9 cellular contexts compared by ENCODE assay signal in the genomic region with DNA sequence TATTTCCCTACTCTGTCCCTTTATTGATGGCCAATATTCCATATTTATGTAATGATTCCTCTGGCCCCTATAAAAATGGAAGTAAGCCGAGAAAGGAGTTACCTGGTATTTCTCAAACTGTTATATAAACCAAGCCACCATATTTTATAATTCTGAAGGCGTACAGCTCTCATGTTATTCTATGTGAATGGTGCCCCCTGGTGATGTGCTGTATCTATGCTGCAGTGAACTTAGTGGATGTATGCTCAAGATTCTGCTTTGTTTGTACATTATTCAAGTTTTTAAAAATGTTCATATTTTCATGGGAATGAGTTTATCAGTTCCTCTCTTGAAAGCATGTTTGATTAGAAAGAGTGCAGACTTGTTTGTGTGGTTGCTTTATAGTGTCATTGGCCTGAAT.
DNase-seq lines count a peak whose midpoint lies in the region; ATAC-seq and TF ChIP-seq lines count a peak whose summit lies in the region.
"Had no signal": no experiment of that assay in that cellular context is flagged by ENCODE, and none has a peak within 500 bp of the region (broad histone marks: within the 10 kb centered on the region; RNA-seq: fewer than 3 reads in every experiment).

No MANE protein-coding gene starts in this region.

- H4K20me1 ChIP-seq in GM23248 (ENCODE audit: insufficient read depth), result no peaks in the 10 kb centered on the region

- no peak overlapping the region for H2AFZ ChIP-seq in GM23248

- no peak for TF ChIP-seq POLR2A in spleen (IDR thresholded peaks at IDR 0.05)

- H3K27me3 ChIP-seq in GM23248 (replicated peaks; ENCODE audit: insufficient read depth), result no peaks in the 10 kb centered on the region
- no peaks in the 10 kb centered on the region for H3K27me3 ChIP-seq in spleen (replicated peaks in 1 of 7)

- no peak overlapping the region for H3K9ac ChIP-seq in GM23248

- H3K79me2 ChIP-seq in GM23248 (ENCODE audit: insufficient read depth), result no peaks in the 10 kb centered on the region

- DNase-seq in GM23248 (peak; percentile 64), NCI-H524 (lab: John Stamatoyannopoulos, UW) (peak; percentile 8 to 73), epithelial cell of prostate (ENCODE audit: low read depth, low spot score) (peak; percentile 1), non-pigmented ciliary epithelial cell (ENCODE audit: low read depth) (peak; percentile 27), spleen (no peak)
- DNase-seq in stimulated activated naive CD8-positive, alpha-beta T cell treated with anti-CD3 and anti-CD28 coated beads, Interleukin-15, Interleukin-2, amounts not matched to agents 100 U/mL and 50 U/mL, for 24 hours, result no peak
- DNase-seq in activated CD8-positive, alpha-beta memory T cell treated with anti-CD3 and anti-CD28 coated beads, Interleukin-2, amount 50 U/mL, for 4 hours, result no peak
- DNase-seq: naive B cell had no signal

- no peaks in the 10 kb centered on the region for H3K9me2 ChIP-seq in GM23248 (ENCODE audit: insufficient read depth)

- no peak for TF ChIP-seq CTCF in spleen (IDR thresholded peaks at IDR 0.05 in 8 of 11, conservative IDR thresholded peaks at IDR 0.05 in 3 of 11)

- H3K36me3 ChIP-seq in GM23248 (ENCODE audit: low read depth) (no peaks in the 10 kb centered on the region), spleen (no peaks in the 10 kb centered on the region)

- no peak for ATAC-seq in stimulated activated naive CD8-positive, alpha-beta T cell treated with anti-CD3 and anti-CD28 coated beads, Interleukin-15, Interleukin-2, amounts not matched to agents 100 U/mL and 50 U/mL, for 24 hours

- intact Hi-C loops in spleen (cut with DNase I; ENCODE audit: low total_unique reads), result no loop called here

- peaks cover 6% of the 10 kb centered on the region; the same call in 1 of the 2 replicates for H3F3A ChIP-seq in GM23248 (ENCODE audit: insufficient read depth)

- in situ Hi-C loops in GM23248 (cut with MboI), result no loop called here

- no peak overlapping the region for H3K4me3 ChIP-seq in GM23248
- H3K4me3 ChIP-seq in spleen, result no peak overlapping the region
- H3K4me3 ChIP-seq: SK-N-MC had no signal

- no peak overlapping the region for H3K27ac ChIP-seq in GM23248
- no peak overlapping the region for H3K27ac ChIP-seq in epithelial cell of prostate
- no peak overlapping the region for H3K27ac ChIP-seq in spleen
- H3K27ac ChIP-seq: SK-N-MC had no signal

- H3K9me3 ChIP-seq in GM23248 (ENCODE audit: low read depth), result no peaks in the 10 kb centered on the region
- peaks cover 0 to 6% (median 0%) of the 10 kb centered on the region in 8 donors for H3K9me3 ChIP-seq in spleen

- peaks cover 14% of the 10 kb centered on the region; the same call in 1 of the 2 replicates for H3K4me1 ChIP-seq in GM23248 (ENCODE audit: insufficient read depth)
- H3K4me1 ChIP-seq in spleen, result no peaks in the 10 kb centered on the region

- H3K4me2 ChIP-seq in GM23248 (ENCODE audit: unreplicated experiment), result no peak overlapping the region

- WGBS in GM23248 (ENCODE audit: low coverage in 1 of 2, low lambda C conversion rate in 2 of 2, missing lambda C conversion rate in 2 of 2), 2 experiments, result 20 to 26% methylated on average over 2 of the region's 2 CpGs
- 15 to 25% (median 21%) methylated on average over 2 of the region's 2 CpGs for WGBS in spleen, 5 donors

Comparison
In these comparisons a context has a peak if more than half of its experiments do, and no peak if none do; other contexts are left out.
1. DNase-seq: peak in GM23248 (single experiment), NCI-H524 (2 of 2), epithelial cell of prostate (single experiment) and non-pigmented ciliary epithelial cell (single experiment); none in stimulated activated naive CD8-positive, alpha-beta T cell treated with anti-CD3 and anti-CD28 coated beads, Interleukin-15, Interleukin-2, amounts not matched to agents 100 U/mL and 50 U/mL, for 24 hours (single experiment), spleen (single experiment) and activated CD8-positive, alpha-beta memory T cell treated with anti-CD3 and anti-CD28 coated beads, Interleukin-2, amount 50 U/mL, for 4 hours (single experiment).